Comparison of ENCODE assay signal across 16 cellular contexts in genomic region chr5:107400328-107400727, GRCh38.
DNase-seq lines count a peak whose midpoint lies in the region; ATAC-seq and TF ChIP-seq lines count a peak whose summit lies in the region.
"Had no signal": no experiment of that assay in that cellular context is flagged by ENCODE, and none has a peak within 500 bp of the region (broad histone marks: within the 10 kb centered on the region; RNA-seq: fewer than 3 reads in every experiment).

No MANE protein-coding gene starts in this region.

- peaks cover 70% of the 10 kb centered on the region for H3K4me1 Mint-ChIP-seq in mesothelial cell of epicardium
- H3K4me1 Mint-ChIP-seq: CD14-positive monocyte had no signal

- no peak overlapping the region for H3K4me3 ChIP-seq in right cardiac atrium (ENCODE audit: low read length)
- no peak overlapping the region for H3K4me3 ChIP-seq in adrenal gland
- H3K4me3 ChIP-seq: HAP-1 had no signal

- no peaks in the 10 kb centered on the region for H3K27me3 Mint-ChIP-seq in mesothelial cell of epicardium (ENCODE audit: low read depth)

- ATAC-seq in right cardiac atrium: no peak
- ATAC-seq: CD8-positive, alpha-beta T cell; HepG2 had no signal

- no peak overlapping the region for H3K4me3 Mint-ChIP-seq in mesothelial cell of epicardium
- H3K4me3 Mint-ChIP-seq: CD14-positive monocyte; CD8-positive, alpha-beta T cell had no signal

- WGBS in right cardiac atrium: 88% methylated on average over 2 of the region's 2 CpGs
- 78 to 90% (median 84%) methylated on average over 2 of the region's 2 CpGs for WGBS in adrenal gland, 4 donors

- TF ChIP-seq CTCF in VCaP (conservative IDR thresholded peaks at IDR 0.05) (no peak), mesothelial cell of epicardium (IDR thresholded peaks at IDR 0.05; ENCODE audit: unreplicated experiment) (no peak), adrenal gland (IDR thresholded peaks at IDR 0.05) (no peak)

- peak overlapping the region; percentile 39 for H3K27ac Mint-ChIP-seq in mesothelial cell of epicardium
- H3K27ac Mint-ChIP-seq: CD14-positive monocyte; CD8-positive, alpha-beta T cell had no signal

- no peaks in the 10 kb centered on the region for H3K9me3 Mint-ChIP-seq in mesothelial cell of epicardium
- H3K9me3 Mint-ChIP-seq: CD8-positive, alpha-beta T cell had no signal

- H3K36me3 Mint-ChIP-seq in mesothelial cell of epicardium: no peaks in the 10 kb centered on the region
- H3K36me3 Mint-ChIP-seq: CD14-positive monocyte; CD8-positive, alpha-beta T cell had no signal

- DNase-seq in DMS53 (lab: John Stamatoyannopoulos, UW) (peak; percentile 25), DMS53 treated with DMSO at 0.1 percent for 48 hours (lab: John Stamatoyannopoulos, UW; ENCODE audit: unreplicated experiment) (no peak), mesothelial cell of epicardium (ENCODE audit: low spot score in 2 of 2, unreplicated experiment in 2 of 2) (no peak), NCI-H748 (lab: John Stamatoyannopoulos, UW; ENCODE audit: unreplicated experiment) (no peak), right cardiac atrium (no peak), anterior cingulate cortex (lab: John Stamatoyannopoulos, UW) (no peak), adrenal gland (no peak)
- DNase-seq: CD8-positive, alpha-beta T cell; COR-L47; DMS79 treated with DMSO at 0.1 percent for 48 hours; EL had no signal

- H3K9me3 ChIP-seq in right cardiac atrium (ENCODE audit: control insufficient read depth, low read length) (no peaks in the 10 kb centered on the region), adrenal gland (replicated peaks in 1 of 3) (no peaks in the 10 kb centered on the region)
- H3K9me3 ChIP-seq: HAP-1 had no signal

- H3K27me3 ChIP-seq in right cardiac atrium (ENCODE audit: control insufficient read depth, insufficient read depth) (no peaks in the 10 kb centered on the region), adrenal gland (no peaks in the 10 kb centered on the region)

- no peaks in the 10 kb centered on the region for H3K4me1 ChIP-seq in right cardiac atrium (ENCODE audit: control insufficient read depth, insufficient read depth, low read length)
- no peaks in the 10 kb centered on the region for H3K4me1 ChIP-seq in adrenal gland (replicated peaks in 1 of 2)

- TF ChIP-seq POLR2A in adrenal gland (IDR thresholded peaks at IDR 0.05): no peak

- no peaks in the 10 kb centered on the region for H3K36me3 ChIP-seq in adrenal gland (replicated peaks in 1 of 2)
- H3K36me3 ChIP-seq: HAP-1 had no signal

- H3K27ac ChIP-seq in VCaP (0 out of 2 replicates have a peak overlapping the region, but pooled peaks have one; percentile 13), right cardiac atrium (ENCODE audit: low read length) (no peak overlapping the region), adrenal gland (no peak overlapping the region)
- H3K27ac ChIP-seq: 22Rv1 had no signal

- intact Hi-C loops in right cardiac atrium (cut with DNase I): no loop called here
- intact Hi-C loops in adrenal gland (cut with DNase I): no loop called here
